ENCODE assay signal across 11 cellular contexts in genomic region chr21:33835920-33836319, GRCh38.
"Had no signal": no experiment of that assay in that cellular context is flagged by ENCODE, and none has a peak within 500 bp of the region (broad histone marks: within the 10 kb centered on the region; RNA-seq: fewer than 3 reads in every experiment).

No MANE protein-coding gene starts in this region.

- H3K4me3 ChIP-seq: GM23248, GM23338, HAP-1 had no signal

- H3K27ac ChIP-seq: GM23248 had no signal

- H2AFZ ChIP-seq: GM23248, GM23338 had no signal

- FAIRE-seq: H1, H54 had no signal

- H3K4me1 ChIP-seq: HAP-1 had no signal

- ATAC-seq: GM23338, HCT116 had no signal

- H3K9ac ChIP-seq: GM23248 had no signal

- DNase-seq: GM23248, GOT3, H7, H9, HCEC 1CT, HFFc6 had no signal

- H3K9me3 ChIP-seq: HAP-1 had no signal

- H3K4me2 ChIP-seq: GM23338 had no signal
